16 cellular contexts compared by ENCODE assay signal in the genomic region with DNA sequence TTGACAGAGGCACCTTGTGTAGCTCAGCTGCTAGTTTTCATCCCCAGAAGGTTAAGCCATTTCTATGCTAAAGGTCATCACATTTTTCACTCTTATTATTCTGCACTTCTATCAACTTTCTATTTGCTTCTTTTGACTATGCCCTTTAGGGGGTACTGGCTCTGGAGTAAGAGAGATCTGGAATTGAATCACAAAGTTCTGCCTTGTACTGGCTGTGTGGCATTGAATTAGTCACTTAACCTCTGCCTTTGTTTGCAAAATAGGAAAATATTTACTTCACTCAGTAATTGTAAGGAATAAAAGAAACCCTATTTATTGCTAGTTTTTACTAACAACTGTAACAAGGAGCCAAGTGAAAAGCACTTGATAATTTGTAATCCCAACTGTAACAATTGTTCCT. TPM values are rescaled to one million over a fixed set of nuclear protein-coding genes. Genes with fewer than 3 reads are reported as not detected.
DNase-seq lines count a peak whose midpoint lies in the region; ATAC-seq and TF ChIP-seq lines count a peak whose summit lies in the region.
"Had no signal": no experiment of that assay in that cellular context is flagged by ENCODE, and none has a peak within 500 bp of the region (broad histone marks: within the 10 kb centered on the region; RNA-seq: fewer than 3 reads in every experiment).

No MANE protein-coding gene starts in this region.

- peak overlapping the region; percentile 20; the same call in 1 of the 2 replicates for H3K27ac ChIP-seq in PC-9
- H3K27ac ChIP-seq: 22Rv1, SJCRH30 had no signal

- H3K9me2 ChIP-seq in PC-9 (ENCODE audit: insufficient read depth), result no peaks in the 10 kb centered on the region

- DNase-seq in NCI-H146 (lab: John Stamatoyannopoulos, UW), result peak; percentile 11
- no peak for DNase-seq in NCI-H146 treated with DMSO at 0.1 percent for 48 hours (lab: John Stamatoyannopoulos, UW; ENCODE audit: unreplicated experiment)
- no peak for DNase-seq in PC-9
- DNase-seq in foreskin melanocyte, result peak; percentile 42
- DNase-seq in NCI-H1092 (lab: John Stamatoyannopoulos, UW), result no peak
- DNase-seq in T-helper 2 cell treated with Interferon-gamma antibody and Interleukin-4, amounts not matched to agents 5 μg/mL and 100 μg/mL, for 36 hours (ENCODE audit: low spot score), result no peak
- DNase-seq in iPS-NIHi11 (ENCODE audit: low spot score), result no peak
- DNase-seq: Calu3; CD4-positive, alpha-beta memory T cell; NCI-H1048; NCI-H1694; NCI-H2107; NCI-H226 had no signal

- intact Hi-C loops in PC-9 (cut with micrococcal nuclease; ENCODE audit: unreplicated experiment), result no loop called here

- no peaks in the 10 kb centered on the region for H3K36me3 Mint-ChIP-seq in T-helper 2 cell treated with Interferon-gamma antibody and Interleukin-4, amounts not matched to agents 5 μg/mL and 100 μg/mL, for 36 hours (ENCODE audit: low read depth)
- H3K36me3 Mint-ChIP-seq: CD4-positive, alpha-beta memory T cell had no signal

- no peak overlapping the region for H2AFZ ChIP-seq in PC-9

- no TSS peak for BruUV-seq in PC-9 (replicated peaks; lab: Mats Ljungman, UMichigan)

- no peak for ATAC-seq in HG03469 (IDR thresholded peaks at IDR 0.05; ENCODE audit: unreplicated experiment)

- CTCF ChIA-PET in PC-9 (lab: Charles Lee), result no interaction called here

- no peaks in the 10 kb centered on the region for H3K36me3 ChIP-seq in PC-9 (ENCODE audit: low read depth)
- H3K36me3 ChIP-seq: SJCRH30 had no signal

- no peaks in the 10 kb centered on the region for H3K27me3 ChIP-seq in PC-9 (ENCODE audit: insufficient read depth, low read depth)
- H3K27me3 ChIP-seq: SJCRH30 had no signal

- H3K9me3 Mint-ChIP-seq in T-helper 2 cell treated with Interferon-gamma antibody and Interleukin-4, amounts not matched to agents 5 μg/mL and 100 μg/mL, for 36 hours, result no peaks in the 10 kb centered on the region

- no peak for TF ChIP-seq CTCF in PC-9 (conservative IDR thresholded peaks at IDR 0.05)

- H3K4me1 ChIP-seq in PC-9 (replicated peaks; ENCODE audit: insufficient read depth), result peaks cover 22% of the 10 kb centered on the region; the same call in 1 of the 2 replicates
- H3K4me1 ChIP-seq: SJCRH30 had no signal

- no peak overlapping the region for H3K4me3 Mint-ChIP-seq in T-helper 2 cell treated with Interferon-gamma antibody and Interleukin-4, amounts not matched to agents 5 μg/mL and 100 μg/mL, for 36 hours
- H3K4me3 Mint-ChIP-seq: CD4-positive, alpha-beta memory T cell had no signal

- H3K4me2 ChIP-seq in PC-9, result peak overlapping the region; percentile 20; the same call in 1 of the 2 replicates

- H3K27ac Mint-ChIP-seq in T-helper 2 cell treated with Interferon-gamma antibody and Interleukin-4, amounts not matched to agents 5 μg/mL and 100 μg/mL, for 36 hours, result no peak overlapping the region
- H3K27ac Mint-ChIP-seq: CD4-positive, alpha-beta memory T cell had no signal

- POLR2A ChIA-PET in PC-9 (lab: Charles Lee; ENCODE audit: unreplicated experiment), result no interaction called here

- H4K20me1 ChIP-seq in PC-9 (ENCODE audit: insufficient read depth), result no peaks in the 10 kb centered on the region

- no peaks in the 10 kb centered on the region for H3K79me2 ChIP-seq in PC-9 (ENCODE audit: low read depth)

- no peaks in the 10 kb centered on the region for H3K4me1 Mint-ChIP-seq in T-helper 2 cell treated with Interferon-gamma antibody and Interleukin-4, amounts not matched to agents 5 μg/mL and 100 μg/mL, for 36 hours (ENCODE audit: low read depth)
- H3K4me1 Mint-ChIP-seq: CD4-positive, alpha-beta memory T cell had no signal

- no peaks in the 10 kb centered on the region for H3F3A ChIP-seq in PC-9 (ENCODE audit: insufficient read depth, low read depth)

- H3K4me3 ChIP-seq in PC-9, result no peak overlapping the region
- H3K4me3 ChIP-seq: SJCRH30 had no signal

- H3K9me3 ChIP-seq in PC-9 (ENCODE audit: insufficient read depth, low read depth), result no peaks in the 10 kb centered on the region
- H3K9me3 ChIP-seq: SJCRH30 had no signal

- H3K27me3 Mint-ChIP-seq in T-helper 2 cell treated with Interferon-gamma antibody and Interleukin-4, amounts not matched to agents 5 μg/mL and 100 μg/mL, for 36 hours (ENCODE audit: low read depth), result no peaks in the 10 kb centered on the region

RNA-seq across cellular contexts. Expression of gene MTRF1L, which starts 56.8 kb away (rescaled TPM):
- total RNA-seq in PC-9 (2021), result 5.7 and 8.0 TPM in 2 replicates

Comparison
In these comparisons a context has a peak if more than half of its experiments do, and no peak if none do; other contexts are left out.
1. DNase-seq: peak in NCI-H146 (single experiment) and foreskin melanocyte (single experiment); none in NCI-H146 treated with DMSO at 0.1 percent for 48 hours (single experiment), PC-9 (0 of 2), NCI-H1092 (single experiment), T-helper 2 cell treated with Interferon-gamma antibody and Interleukin-4, amounts not matched to agents 5 μg/mL and 100 μg/mL, for 36 hours (single experiment) and iPS-NIHi11 (single experiment).